8 cellular contexts compared by ENCODE assay signal in genomic region chr1:25246600-25247023, GRCh38.
DNase-seq lines count a peak whose midpoint lies in the region; ATAC-seq and TF ChIP-seq lines count a peak whose summit lies in the region.

No MANE protein-coding gene starts in this region.

- peaks cover 33 to 51% (median 44%) of the 10 kb centered on the region in 10 experiments for H3K4me1 ChIP-seq in BLaER1 treated with 17β-estradiol and CSF1 and Interleukin-3, amounts not matched to agents 10 nM and 100 nM

- no peaks in the 10 kb centered on the region for H3K27me3 ChIP-seq in BLaER1 treated with 17β-estradiol and CSF1 and Interleukin-3, amounts not matched to agents 10 nM and 100 nM

- ATAC-seq in GM21515 (IDR thresholded peaks at IDR 0.05; ENCODE audit: unreplicated experiment): peak; percentile 15
- ATAC-seq in stimulated activated naive CD8-positive, alpha-beta T cell treated with anti-CD3 and anti-CD28 coated beads, Interleukin-15, Interleukin-2, amounts not matched to agents 100 U/mL and 50 U/mL, for 24 hours: no peak

- H3K36me3 ChIP-seq in BLaER1 treated with 17β-estradiol and CSF1 and Interleukin-3, amounts not matched to agents 10 nM and 100 nM: peaks cover 49 to 52% (median 51%) of the 10 kb centered on the region in 11 experiments

- H3K4me2 ChIP-seq in BLaER1 treated with 17β-estradiol and CSF1 and Interleukin-3, amounts not matched to agents 10 nM and 100 nM: peak overlapping the region; percentile 85 to 98 (median 96)

- H3K4me3 ChIP-seq in BLaER1 treated with 17β-estradiol and CSF1 and Interleukin-3, amounts not matched to agents 10 nM and 100 nM: peak overlapping the region; percentile 84 to 100 (median 95)
- peak overlapping the region; percentile 100 for H3K4me3 ChIP-seq in astrocyte of the spinal cord (ENCODE audit: low read depth, low read length)

- in situ Hi-C loops in astrocyte of the spinal cord (cut with HindIII; ENCODE audit: low sequenced_read_pairs): no loop called here

- H3K27ac ChIP-seq in BLaER1 treated with 17β-estradiol and CSF1 and Interleukin-3, amounts not matched to agents 10 nM and 100 nM: peak overlapping the region; percentile 94 to 99 (median 97)

- no peak for TF ChIP-seq CTCF in astrocyte of the spinal cord (IDR thresholded peaks at IDR 0.05; ENCODE audit: low read depth, low read length)

- peaks cover 53 to 57% (median 54%) of the 10 kb centered on the region in 11 experiments for H4K20me1 ChIP-seq in BLaER1 treated with 17β-estradiol and CSF1 and Interleukin-3, amounts not matched to agents 10 nM and 100 nM

- peak; percentile 9 for DNase-seq in NCI-H2107 treated with DMSO at 0.1 percent for 48 hours (lab: John Stamatoyannopoulos, UW; ENCODE audit: unreplicated experiment)
- DNase-seq in astrocyte of the spinal cord (ENCODE audit: low read depth, low spot score): no peak
- peak; percentile 60 for DNase-seq in left kidney (ENCODE audit: low read depth, low spot score)
- peak; percentile 46 for DNase-seq in stimulated activated naive CD8-positive, alpha-beta T cell treated with anti-CD3 and anti-CD28 coated beads, Interleukin-15, Interleukin-2, amounts not matched to agents 100 U/mL and 50 U/mL, for 24 hours
- no peak for DNase-seq in NCI-H524 treated with DMSO at 0.1 percent for 48 hours (lab: John Stamatoyannopoulos, UW)
- DNase-seq in NCI-H128 (lab: John Stamatoyannopoulos, UW; ENCODE audit: unreplicated experiment): no peak

- peak overlapping the region; percentile 91 to 99 (median 97) for H3K9ac ChIP-seq in BLaER1 treated with 17β-estradiol and CSF1 and Interleukin-3, amounts not matched to agents 10 nM and 100 nM

- H3K9me3 ChIP-seq in BLaER1 treated with 17β-estradiol and CSF1 and Interleukin-3, amounts not matched to agents 10 nM and 100 nM (replicated peaks in 1 of 11): no peaks in the 10 kb centered on the region

Comparison
In these comparisons a context has a peak if more than half of its experiments do, and no peak if none do; other contexts are left out.
1. DNase-seq: peak in NCI-H2107 treated with DMSO at 0.1 percent for 48 hours (single experiment), left kidney (single experiment) and stimulated activated naive CD8-positive, alpha-beta T cell treated with anti-CD3 and anti-CD28 coated beads, Interleukin-15, Interleukin-2, amounts not matched to agents 100 U/mL and 50 U/mL, for 24 hours (single experiment); none in astrocyte of the spinal cord (single experiment), NCI-H524 treated with DMSO at 0.1 percent for 48 hours (single experiment) and NCI-H128 (single experiment).